ENCODE assay signal across 10 cellular contexts in the genomic region with DNA sequence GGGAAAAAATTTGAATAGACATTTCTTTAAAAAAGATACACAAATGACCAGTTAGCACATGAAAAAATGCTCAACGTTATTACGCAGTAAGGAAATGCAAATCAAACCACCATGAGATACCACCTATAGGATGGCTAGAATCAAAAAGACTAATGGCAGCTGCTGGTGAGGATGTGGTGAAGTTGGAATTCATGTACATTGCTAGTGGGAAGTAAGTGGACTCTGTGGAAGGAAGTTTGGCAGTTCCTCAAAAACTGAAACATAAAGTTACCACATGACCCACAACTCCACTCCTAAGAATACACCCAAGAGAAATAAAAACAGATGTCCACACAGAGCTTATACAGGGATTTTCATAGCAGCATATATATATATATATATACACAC. TPM values are rescaled to one million over a fixed set of nuclear protein-coding genes. Genes with fewer than 3 reads are reported as not detected.
DNase-seq lines count a peak whose midpoint lies in the region; ATAC-seq, FAIRE-seq and TF ChIP-seq lines count a peak whose summit lies in the region.
"Had no signal": no experiment of that assay in that cellular context is flagged by ENCODE, and none has a peak within 500 bp of the region (broad histone marks: within the 10 kb centered on the region; RNA-seq: fewer than 3 reads in every experiment).

No MANE protein-coding gene starts in this region.

- H3K27me3 Mint-ChIP-seq in activated naive CD8-positive, alpha-beta T cell treated with anti-CD3 and anti-CD28 coated beads for 36 hours, result no peaks in the 10 kb centered on the region

- no peak for TF ChIP-seq CTCF in D721Med (IDR thresholded peaks at IDR 0.05; ENCODE audit: insufficient read depth, missing control alignments)
- no peak for TF ChIP-seq CTCF in mucosa of descending colon (IDR thresholded peaks at IDR 0.05)

- H3K36me3 Mint-ChIP-seq in activated naive CD8-positive, alpha-beta T cell treated with anti-CD3 and anti-CD28 coated beads for 36 hours, result peaks cover 53% of the 10 kb centered on the region

- H3K4me1 ChIP-seq in mucosa of descending colon (ENCODE audit: low read depth), result peaks cover 5% of the 10 kb centered on the region

- intact Hi-C loops in mucosa of descending colon (cut with DNase I, micrococcal nuclease), result no loop called here

- peaks cover 2% of the 10 kb centered on the region for H3K9me3 Mint-ChIP-seq in activated naive CD8-positive, alpha-beta T cell treated with anti-CD3 and anti-CD28 coated beads for 36 hours

- H3K4me1 Mint-ChIP-seq in activated naive CD8-positive, alpha-beta T cell treated with anti-CD3 and anti-CD28 coated beads for 36 hours, result peaks cover 52% of the 10 kb centered on the region

- H3K27ac Mint-ChIP-seq in activated naive CD8-positive, alpha-beta T cell treated with anti-CD3 and anti-CD28 coated beads for 36 hours, result peak overlapping the region; percentile 50

- peak; percentile 25 for FAIRE-seq in D721Med (lab: Jason Lieb, UNC)
- FAIRE-seq: colon had no signal

- no peak overlapping the region for H3K4me3 ChIP-seq in mucosa of descending colon

- peak; percentile 4 for ATAC-seq in mucosa of descending colon
- no peak for ATAC-seq in GM21576 (IDR thresholded peaks at IDR 0.05; ENCODE audit: unreplicated experiment)
- ATAC-seq in GM19463 (IDR thresholded peaks at IDR 0.05; ENCODE audit: unreplicated experiment), result no peak

- no peak overlapping the region for H3K4me3 Mint-ChIP-seq in activated naive CD8-positive, alpha-beta T cell treated with anti-CD3 and anti-CD28 coated beads for 36 hours

- H3K9me3 ChIP-seq in mucosa of descending colon, result no peaks in the 10 kb centered on the region

- no peaks in the 10 kb centered on the region for H3K36me3 ChIP-seq in mucosa of descending colon (ENCODE audit: low read depth)

- no peak for DNase-seq in D721Med (ENCODE audit: insufficient read length, low spot score)
- peak; percentile 70 for DNase-seq in M059J (ENCODE audit: low read depth)
- no peak for DNase-seq in activated naive CD8-positive, alpha-beta T cell treated with anti-CD3 and anti-CD28 coated beads for 36 hours
- DNase-seq in mucosa of descending colon, result no peak
- no peak for DNase-seq in cerebellar nuclear complex (lab: John Stamatoyannopoulos, UW)
- DNase-seq in dermis blood vessel endothelial cell, result no peak
- DNase-seq: activated CD4-positive, alpha-beta T cell treated with anti-CD3 and anti-CD28 coated beads for 4 hours had no signal

RNA-seq across cellular contexts. Expression of a gene that starts 51.2 kb away (rescaled TPM):
- 4.7 and 9.9 TPM in 2 replicates for total RNA-seq in M059J (2014; rRNA removed; shearing (Covaris generic))
- 10 to 100 TPM; 41.2 to 45.9 TPM for total RNA-seq in activated naive CD8-positive, alpha-beta T cell treated with anti-CD3 and anti-CD28 coated beads for 36 hours
- total RNA-seq in mucosa of descending colon (10 to 100 TPM; 37.9 to 48.5 (median 47.4) TPM), dermis blood vessel endothelial cell (5.6 and 6.3 TPM in 2 replicates)
